ENCODE assay signal across 29 cellular contexts in genomic region chr2:145047554-145047953, GRCh38.
A peak's percentile ranks its signal among the peaks of the same experiment; 100 is the strongest.
DNase-seq lines count a peak whose midpoint lies in the region; TF ChIP-seq lines count a peak whose summit lies in the region.
"Had no signal": no experiment of that assay in that cellular context is flagged by ENCODE, and none has a peak within 500 bp of the region (broad histone marks: within the 10 kb centered on the region; RNA-seq: fewer than 3 reads in every experiment).

No MANE protein-coding gene starts in this region.

- no peak overlapping the region for H3K4me3 ChIP-seq in A673 (ENCODE audit: low read depth, low read length, poor library complexity, severe bottlenecking)
- no peak overlapping the region for H3K4me3 ChIP-seq in SK-N-MC
- H3K4me3 ChIP-seq: A549; BLaER1; BLaER1 treated with 17β-estradiol and CSF1 and Interleukin-3, amounts not matched to agents 10 nM and 100 nM had no signal

- no peak for TF ChIP-seq CTCF in A673 (conservative IDR thresholded peaks at IDR 0.05; ENCODE audit: low read depth, low read length)

- POLR2A ChIA-PET in A673 (lab: Charles Lee; ENCODE audit: low non-redundant PET), result interaction anchor here (0.6 kb wide), 1 partner anchor 1265 kb away, joined by 3 read pairs; no protein-coding TSS in a partner anchor

- no peak overlapping the region for H3K9ac ChIP-seq in SK-N-MC (ENCODE audit: insufficient read length)
- H3K9ac ChIP-seq: BLaER1; BLaER1 treated with 17β-estradiol and CSF1 and Interleukin-3, amounts not matched to agents 10 nM and 100 nM had no signal

- H3K4me1 ChIP-seq in A673 (ENCODE audit: insufficient read depth, low read length, poor library complexity, severe bottlenecking), result peaks cover 42% of the 10 kb centered on the region
- H3K4me1 ChIP-seq: BE2C; BLaER1; BLaER1 treated with 17β-estradiol and CSF1 and Interleukin-3, amounts not matched to agents 10 nM and 100 nM; Caco-2 had no signal

- H3K27ac ChIP-seq in A673 (ENCODE audit: low read depth, low read length, poor library complexity, severe bottlenecking) (peak overlapping the region; percentile 99), SK-N-MC (peak overlapping the region; percentile 99)
- H3K27ac ChIP-seq: 22Rv1; A549; BLaER1; BLaER1 treated with 17β-estradiol and CSF1 and Interleukin-3, amounts not matched to agents 10 nM and 100 nM; C4-2B had no signal

- H3K9me3 ChIP-seq in A673 (ENCODE audit: low read depth, low read length, poor library complexity, severe bottlenecking) (peaks cover 3% of the 10 kb centered on the region), SK-N-MC (ENCODE audit: low read depth, low read length) (0 out of 2 replicates have a peak, but pooled peaks cover 3% of the 10 kb centered on the region)
- H3K9me3 ChIP-seq: A549; BE2C; BLaER1; BLaER1 treated with 17β-estradiol and CSF1 and Interleukin-3, amounts not matched to agents 10 nM and 100 nM; Caco-2 had no signal

- DNase-seq in A673 (ENCODE audit: low spot score) (peak; percentile 99), SK-N-MC (ENCODE audit: low read depth, low spot score) (peak; percentile 100), NCI-H2171 treated with DMSO at 0.1 percent for 48 hours (lab: John Stamatoyannopoulos, UW) (no peak), amygdala (lab: John Stamatoyannopoulos, UW) (no peak)
- DNase-seq: 8988T; ACHN; AML-193; BE2C; C1 segment of cervical spinal cord; Caco-2; Calu3; CD4-positive, alpha-beta memory T cell; CD4-positive, alpha-beta T cell; CD4-positive, CD25-positive, alpha-beta regulatory T cell; CD8-positive, alpha-beta memory T cell; CD8-positive, alpha-beta T cell; COR-L47; DMS 273 treated with DMSO at 0.1 percent for 48 hours; DMS153; DMS53; DMS79; DMS79 treated with DMSO at 0.1 percent for 48 hours; DND-41; EL had no signal

- intact Hi-C loops in A673 (cut with micrococcal nuclease; ENCODE audit: unreplicated experiment), result loop anchor here (1.0 to 5.0 kb wide), 10 partner anchors 105 to 1615 kb away; partner anchors contain the start of gene ZEB2

- CTCF ChIA-PET in A673 (lab: Charles Lee), result interaction anchor here (0.6 to 1.0 kb wide), 3 partner anchors 227 to 705 kb away, joined by 4 read pairs; no protein-coding TSS in a partner anchor

- peaks cover 9% of the 10 kb centered on the region for H3K36me3 ChIP-seq in A673 (ENCODE audit: insufficient read depth, low read length, poor library complexity, severe bottlenecking)
- H3K36me3 ChIP-seq in SK-N-MC (ENCODE audit: insufficient read depth, low read length), result peaks cover 19% of the 10 kb centered on the region
- H3K36me3 ChIP-seq: BE2C; BLaER1; BLaER1 treated with 17β-estradiol and CSF1 and Interleukin-3, amounts not matched to agents 10 nM and 100 nM had no signal

- H3K27me3 ChIP-seq in A673 (replicated peaks; ENCODE audit: insufficient read depth, low read depth, low read length, poor library complexity), result no peaks in the 10 kb centered on the region
- H3K27me3 ChIP-seq: BE2C; BLaER1; BLaER1 treated with 17β-estradiol and CSF1 and Interleukin-3, amounts not matched to agents 10 nM and 100 nM had no signal

- BruUV-seq in A673 (replicated peaks; lab: Mats Ljungman, UMichigan), result no TSS peak

Comparison
In these comparisons a context has a peak if more than half of its experiments do, and no peak if none do; other contexts are left out.
1. DNase-seq: peak in A673 (single experiment) and SK-N-MC (single experiment); none in NCI-H2171 treated with DMSO at 0.1 percent for 48 hours (single experiment) and amygdala (0 of 56).